In the genomic region with DNA sequence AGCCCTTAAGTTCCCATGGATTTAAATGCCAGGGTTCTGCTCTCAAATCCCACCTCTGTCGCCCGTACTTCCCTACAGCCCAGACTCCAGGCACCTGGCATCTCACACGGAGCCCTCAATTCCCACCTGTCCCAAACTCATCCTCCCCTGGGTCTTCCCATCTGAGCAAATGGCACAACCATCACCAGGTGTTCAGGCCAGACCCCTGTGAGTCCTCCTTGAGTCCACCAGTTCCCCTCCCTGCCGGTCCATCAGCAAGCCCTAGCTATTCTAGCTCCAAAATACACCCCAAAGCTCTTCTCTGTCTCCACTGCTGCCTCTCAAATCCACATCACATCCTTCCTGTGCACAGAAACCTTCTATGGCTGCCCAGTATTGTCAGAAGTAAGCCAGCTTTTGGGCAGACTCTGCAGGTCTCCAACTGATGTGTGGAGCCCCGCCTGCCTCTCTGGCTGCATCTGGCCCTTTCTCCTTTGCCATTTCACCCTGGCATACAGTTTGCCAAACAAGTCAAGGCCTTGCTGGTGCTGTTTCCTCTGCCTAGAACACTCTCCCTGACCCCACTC, we compare ENCODE assay signal across 14 cellular contexts.
DNase-seq lines count a peak whose midpoint lies in the region; ATAC-seq, FAIRE-seq and TF ChIP-seq lines count a peak whose summit lies in the region.
"Had no signal": no experiment of that assay in that cellular context is flagged by ENCODE, and none has a peak within 500 bp of the region (broad histone marks: within the 10 kb centered on the region; RNA-seq: fewer than 3 reads in every experiment).

No MANE protein-coding gene starts in this region.

- in situ Hi-C loops in HepG2 (cut with HindIII; ENCODE audit: extremely low pct_ligation_motif_present, low pct_unique_long_range_greater_than_20kb): no loop called here

- H2AFZ ChIP-seq in HepG2 (ENCODE audit: low read length): no peak overlapping the region

- no peaks in the 10 kb centered on the region for H3K27me3 Mint-ChIP-seq in activated CD4-positive, alpha-beta T cell treated with anti-CD3 and anti-CD28 coated beads, Interleukin-2, amount 10 ng/mL, durations not matched to agents 24 days and 14 days
- H3K27me3 Mint-ChIP-seq in activated naive CD4-positive, alpha-beta T cell treated with anti-CD3 and anti-CD28 coated beads, Interleukin-2, amount 50 U/mL, for 24 hours: no peaks in the 10 kb centered on the region

- no peaks in the 10 kb centered on the region for H3K27me3 ChIP-seq in HepG2 (ENCODE audit: control insufficient read depth in 1 of 2, insufficient read depth in 2 of 2, low read length in 2 of 2)
- H3K27me3 ChIP-seq: cardiac muscle cell had no signal

- TF ChIP-seq CTCF in HepG2 (CRISPR knock-in tag; IDR thresholded peaks at IDR 0.05): no peak

- TF ChIP-seq EP300 in HepG2 (IDR thresholded peaks at IDR 0.05; ENCODE audit: low read depth in 2 of 2, low read length in 2 of 2) (no peak), HepG2 (CRISPR knock-in tag; IDR thresholded peaks at IDR 0.05; ENCODE audit: borderline replicate concordance) (no peak)

- no peaks in the 10 kb centered on the region for H3K9me3 Mint-ChIP-seq in activated CD4-positive, alpha-beta T cell treated with anti-CD3 and anti-CD28 coated beads, Interleukin-2, amount 10 ng/mL, durations not matched to agents 24 days and 14 days
- no peaks in the 10 kb centered on the region for H3K9me3 Mint-ChIP-seq in activated naive CD4-positive, alpha-beta T cell treated with anti-CD3 and anti-CD28 coated beads, Interleukin-2, amount 50 U/mL, for 24 hours

- FAIRE-seq in HepG2 (lab: Jason Lieb, UNC): no peak

- TF ChIP-seq RAD21 in HepG2 (CRISPR knock-in tag; IDR thresholded peaks at IDR 0.05): no peak

- ATAC-seq in HepG2 (peak; percentile 6; the same call in 2 of the 3 replicates), HG03442 (IDR thresholded peaks at IDR 0.05; ENCODE audit: unreplicated experiment) (no peak)

- H3K4me3 Mint-ChIP-seq in activated CD4-positive, alpha-beta T cell treated with anti-CD3 and anti-CD28 coated beads, Interleukin-2, amount 10 ng/mL, durations not matched to agents 24 days and 14 days: peak overlapping the region; percentile 62
- H3K4me3 Mint-ChIP-seq in activated naive CD4-positive, alpha-beta T cell treated with anti-CD3 and anti-CD28 coated beads, Interleukin-2, amount 50 U/mL, for 24 hours: peak overlapping the region; percentile 85

- peaks cover 54% of the 10 kb centered on the region for H3K36me3 Mint-ChIP-seq in activated CD4-positive, alpha-beta T cell treated with anti-CD3 and anti-CD28 coated beads, Interleukin-2, amount 10 ng/mL, durations not matched to agents 24 days and 14 days (ENCODE audit: low read depth)
- H3K36me3 Mint-ChIP-seq in activated naive CD4-positive, alpha-beta T cell treated with anti-CD3 and anti-CD28 coated beads, Interleukin-2, amount 50 U/mL, for 24 hours: peaks cover 17% of the 10 kb centered on the region

- TF ChIP-seq POLR2A in HepG2 (IDR thresholded peaks at IDR 0.05; ENCODE audit: insufficient read depth in 1 of 2, low read depth in 2 of 2, low read length in 2 of 2): no peak

- CTCF ChIA-PET in HepG2 (lab: Yijun Ruan, JAX; ENCODE audit: low intra/inter-chr PET ratio, low total read pairs): no interaction called here

- H3K36me3 ChIP-seq in HepG2 (replicated peaks in 1 of 2; ENCODE audit: control insufficient read depth in 1 of 2, insufficient read depth in 2 of 2, low read length in 2 of 2): no peaks in the 10 kb centered on the region

- H3K27ac ChIP-seq in HepG2 (ENCODE audit: extremely low read length, insufficient read depth, low read length) (no peak overlapping the region), substantia nigra (ENCODE audit: low read depth, low read length, poor library complexity, severe bottlenecking) (peak overlapping the region; percentile 63)
- H3K27ac ChIP-seq: cardiac muscle cell had no signal

- no peaks in the 10 kb centered on the region for H4K20me1 ChIP-seq in HepG2 (ENCODE audit: insufficient read depth, low read length)

- peaks cover 47% of the 10 kb centered on the region for H3K4me1 Mint-ChIP-seq in activated CD4-positive, alpha-beta T cell treated with anti-CD3 and anti-CD28 coated beads, Interleukin-2, amount 10 ng/mL, durations not matched to agents 24 days and 14 days
- peaks cover 80% of the 10 kb centered on the region for H3K4me1 Mint-ChIP-seq in activated naive CD4-positive, alpha-beta T cell treated with anti-CD3 and anti-CD28 coated beads, Interleukin-2, amount 50 U/mL, for 24 hours

- H3K4me2 ChIP-seq in HepG2 (ENCODE audit: low read depth, low read length): no peak overlapping the region

- peak overlapping the region; percentile 90 for H3K27ac Mint-ChIP-seq in activated CD4-positive, alpha-beta T cell treated with anti-CD3 and anti-CD28 coated beads, Interleukin-2, amount 10 ng/mL, durations not matched to agents 24 days and 14 days
- H3K27ac Mint-ChIP-seq in activated naive CD4-positive, alpha-beta T cell treated with anti-CD3 and anti-CD28 coated beads, Interleukin-2, amount 50 U/mL, for 24 hours: peak overlapping the region; percentile 93

- no peaks in the 10 kb centered on the region for H3K9me3 ChIP-seq in HepG2 (ENCODE audit: low read length)
- H3K9me3 ChIP-seq: prostate gland had no signal

- H3K4me1 ChIP-seq in HepG2 (ENCODE audit: insufficient read depth, low read length): peaks cover 41% of the 10 kb centered on the region
- H3K4me1 ChIP-seq: prostate gland had no signal

- H3K79me2 ChIP-seq in HepG2 (ENCODE audit: insufficient read depth, low read length): no peaks in the 10 kb centered on the region

- POLR2A ChIA-PET in HepG2 (lab: Yijun Ruan, JAX): interaction anchor here (2.0 kb wide), 1 partner anchor 22 kb away, joined by 9 read pairs; no protein-coding TSS in a partner anchor

- WGBS in HepG2 (ENCODE audit: low lambda C conversion rate): 76% methylated on average over 5 of the region's 5 CpGs

- no peak overlapping the region for H3K4me3 ChIP-seq in HepG2 (replicated peaks in 1 of 3; ENCODE audit: insufficient read depth in 1 of 3, low read depth in 2 of 3, low read length in 3 of 3)
- H3K4me3 ChIP-seq: cardiac muscle cell, prostate gland had no signal

- BruUV-seq in HepG2 (replicated peaks; lab: Mats Ljungman, UMichigan): no TSS peak

- DNase-seq in activated CD4-positive, alpha-beta T cell treated with anti-CD3 and anti-CD28 coated beads, Interleukin-2, amount 10 ng/mL, durations not matched to agents 24 days and 14 days: peak; percentile 75
- no peak for DNase-seq in activated CD4-positive, alpha-beta T cell treated with anti-CD3 and anti-CD28 coated beads for 1 hour
- DNase-seq in HepG2 (ENCODE audit: low spot score) (no peak), substantia nigra (lab: John Stamatoyannopoulos, UW) (no peak), NCI-H2171 treated with DMSO at 0.1 percent for 48 hours (lab: John Stamatoyannopoulos, UW) (no peak), NCI-H82 treated with DMSO at 0.1 percent for 48 hours (lab: John Stamatoyannopoulos, UW; ENCODE audit: unreplicated experiment) (no peak)
- DNase-seq: 8988T, foreskin fibroblast, NCI-H1092, SW 1271 had no signal

- intact Hi-C loops in activated CD4-positive, alpha-beta T cell treated with anti-CD3 and anti-CD28 coated beads, Interleukin-2, amount 10 ng/mL, durations not matched to agents 24 days and 14 days (cut with micrococcal nuclease): loop anchor here (2.0 kb wide), 1 partner anchor 23 kb away; no protein-coding TSS in a partner anchor
- intact Hi-C loops in HepG2 (cut with micrococcal nuclease; ENCODE audit: unreplicated experiment): no loop called here

- H3K9ac ChIP-seq in HepG2 (ENCODE audit: insufficient read depth, low read depth, low read length): no peak overlapping the region

TF ChIP-seq in HepG2, 621 proteins besides CTCF, POLR2A, EP300 and RAD21 (continues in another document):
- TF ChIP-seq, protein P1, sequence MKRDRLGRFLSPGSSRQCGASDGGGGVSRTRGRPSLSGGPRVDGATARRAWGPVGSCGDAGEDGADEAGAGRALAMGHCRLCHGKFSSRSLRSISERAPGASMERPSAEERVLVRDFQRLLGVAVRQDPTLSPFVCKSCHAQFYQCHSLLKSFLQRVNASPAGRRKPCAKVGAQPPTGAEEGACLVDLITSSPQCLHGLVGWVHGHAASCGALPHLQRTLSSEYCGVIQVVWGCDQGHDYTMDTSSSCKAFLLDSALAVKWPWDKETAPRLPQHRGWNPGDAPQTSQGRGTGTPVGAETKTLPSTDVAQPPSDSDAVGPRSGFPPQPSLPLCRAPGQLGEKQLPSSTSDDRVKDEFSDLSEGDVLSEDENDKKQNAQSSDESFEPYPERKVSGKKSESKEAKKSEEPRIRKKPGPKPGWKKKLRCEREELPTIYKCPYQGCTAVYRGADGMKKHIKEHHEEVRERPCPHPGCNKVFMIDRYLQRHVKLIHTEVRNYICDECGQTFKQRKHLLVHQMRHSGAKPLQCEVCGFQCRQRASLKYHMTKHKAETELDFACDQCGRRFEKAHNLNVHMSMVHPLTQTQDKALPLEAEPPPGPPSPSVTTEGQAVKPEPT (CRISPR knock-in tag; IDR thresholded peaks at IDR 0.05; ENCODE audit: low read depth): no peak
